In genomic region chr1:119453021-119453420, GRCh38 we compare ENCODE assay signal across 10 cellular contexts. TPM values are rescaled to one million over a fixed set of nuclear protein-coding genes. Genes with fewer than 3 reads are reported as not detected.
DNase-seq lines count a peak whose midpoint lies in the region; ATAC-seq, FAIRE-seq and TF ChIP-seq lines count a peak whose summit lies in the region.
"Had no signal": no experiment of that assay in that cellular context is flagged by ENCODE, and none has a peak within 500 bp of the region (broad histone marks: within the 10 kb centered on the region; RNA-seq: fewer than 3 reads in every experiment).

No MANE protein-coding gene starts in this region.

- H3K4me2 ChIP-seq in IMR-90 (ENCODE audit: low read depth, low read length) (no peak overlapping the region), astrocyte (ENCODE audit: low read length) (no peak overlapping the region)

- DNase-seq in ELR (ENCODE audit: low read depth) (peak; percentile 53), IMR-90 (peak; percentile 10), astrocyte (ENCODE audit: low read depth) (peak; percentile 79), left lung (no peak), SKM-1 treated with dmso at 0.1 percent for 144 hours (lab: John Stamatoyannopoulos, UW; ENCODE audit: unreplicated experiment) (no peak), dermis blood vessel endothelial cell (no peak)
- DNase-seq in CD4-positive, alpha-beta memory T cell = no peak
- DNase-seq: left cardiac atrium, pancreas had no signal

- no peaks in the 10 kb centered on the region for H3K9me3 ChIP-seq in IMR-90 (ENCODE audit: control insufficient read depth, insufficient read depth, low read length)
- no peaks in the 10 kb centered on the region for H3K9me3 ChIP-seq in astrocyte (ENCODE audit: insufficient read depth, low read depth, low read length)
- H3K9me3 ChIP-seq in left lung = no peaks in the 10 kb centered on the region
- H3K9me3 ChIP-seq in CD4-positive, alpha-beta memory T cell (ENCODE audit: control insufficient read depth in 1 of 2, low read length in 2 of 2) = no peaks in the 10 kb centered on the region
- H3K9me3 ChIP-seq: pancreas had no signal

- H3K4me1 ChIP-seq in IMR-90 (ENCODE audit: control insufficient read depth, insufficient read depth, low read length) = no peaks in the 10 kb centered on the region
- no peaks in the 10 kb centered on the region for H3K4me1 ChIP-seq in astrocyte (ENCODE audit: insufficient read depth, low read length)
- no peaks in the 10 kb centered on the region for H3K4me1 ChIP-seq in left lung
- no peaks in the 10 kb centered on the region for H3K4me1 ChIP-seq in CD4-positive, alpha-beta memory T cell (ENCODE audit: insufficient read depth, low read length)
- H3K4me1 ChIP-seq: pancreas had no signal

- H3K27ac Mint-ChIP-seq in astrocyte (ENCODE audit: unreplicated experiment) = peak overlapping the region; percentile 6
- no peak overlapping the region for H3K27ac Mint-ChIP-seq in CD4-positive, alpha-beta memory T cell

- H2BK20ac ChIP-seq in IMR-90 (ENCODE audit: low read depth, low read length) = no peak overlapping the region

- H3K4me3 Mint-ChIP-seq in astrocyte (ENCODE audit: unreplicated experiment) = no peak overlapping the region
- H3K4me3 Mint-ChIP-seq in CD4-positive, alpha-beta memory T cell = no peak overlapping the region

- ATAC-seq in IMR-90 (ENCODE audit: low read depth) (no peak), left lung (peak; percentile 63)

- H3K79me2 ChIP-seq in astrocyte (ENCODE audit: insufficient read depth, low read length) = no peaks in the 10 kb centered on the region

- H2AFZ ChIP-seq in IMR-90 (replicated peaks; ENCODE audit: low read length, poor library complexity) (no peak overlapping the region), astrocyte (ENCODE audit: low read depth, low read length) (no peak overlapping the region)

- H3K23ac ChIP-seq in IMR-90 (ENCODE audit: low read depth, low read length) = no peak overlapping the region

- H3K79me1 ChIP-seq in IMR-90 (ENCODE audit: low read depth in 1 of 2, low read length in 2 of 2) = no peaks in the 10 kb centered on the region

- H3K4me1 Mint-ChIP-seq in astrocyte (ENCODE audit: low read depth, unreplicated experiment) = peaks cover 25% of the 10 kb centered on the region
- no peaks in the 10 kb centered on the region for H3K4me1 Mint-ChIP-seq in CD4-positive, alpha-beta memory T cell

- no peaks in the 10 kb centered on the region for H3K9me1 ChIP-seq in IMR-90 (ENCODE audit: insufficient read depth, low read length)

- CTCF ChIA-PET in IMR-90 (lab: Yijun Ruan, JAX) = no interaction called here
- CTCF ChIA-PET in CD4-positive, alpha-beta memory T cell (lab: Charles Lee; ENCODE audit: partially characterized antibody) = interaction anchor here (0.9 kb wide), 1 partner anchor 8 kb away, joined by 3 read pairs; no protein-coding TSS in a partner anchor

- in situ Hi-C loops in IMR-90 (cut with MboI; ENCODE audit: low sequenced_read_pairs) = no loop called here

- H2BK5ac ChIP-seq in IMR-90 (ENCODE audit: low read depth, low read length, poor library complexity, severe bottlenecking) = no peak overlapping the region

- no peak overlapping the region for H2BK120ac ChIP-seq in IMR-90 (ENCODE audit: low read depth, low read length)

- TF ChIP-seq CTCF in IMR-90 (conservative IDR thresholded peaks at IDR 0.05; ENCODE audit: low read depth, low read length) = no peak
- no peak for TF ChIP-seq CTCF in astrocyte (IDR thresholded peaks at IDR 0.05; ENCODE audit: insufficient read depth, low read depth, low read length)
- no peak for TF ChIP-seq CTCF in left lung (IDR thresholded peaks at IDR 0.05)

- no peaks in the 10 kb centered on the region for H3K36me3 Mint-ChIP-seq in astrocyte (ENCODE audit: low read depth, unreplicated experiment)
- H3K36me3 Mint-ChIP-seq in CD4-positive, alpha-beta memory T cell = no peaks in the 10 kb centered on the region

- TF ChIP-seq RAD21 in IMR-90 (IDR thresholded peaks at IDR 0.05; ENCODE audit: low read length) = no peak

- intact Hi-C loops in IMR-90 (cut with micrococcal nuclease) (no loop called here), left lung (cut with DNase I) (no loop called here)
- intact Hi-C loops in CD4-positive, alpha-beta memory T cell (cut with micrococcal nuclease) = no loop called here

- H4K91ac ChIP-seq in IMR-90 (ENCODE audit: insufficient read depth, low read depth, low read length) = no peak overlapping the region

- no peak overlapping the region for H3K4ac ChIP-seq in IMR-90 (ENCODE audit: low read depth, low read length)

- H3K14ac ChIP-seq in IMR-90 (replicated peaks; ENCODE audit: low read depth, low read length) = no peak overlapping the region

- H4K5ac ChIP-seq in IMR-90 (ENCODE audit: low read depth, low read length) = no peak overlapping the region

- no peak overlapping the region for H3K56ac ChIP-seq in IMR-90 (ENCODE audit: extremely low read depth, insufficient read depth, low read length)

- dilution Hi-C loops in IMR-90 (cut with HindIII; ENCODE audit: low sequenced_read_pairs, unreplicated experiment) = no loop called here

- H3K4me3 ChIP-seq in IMR-90 (ENCODE audit: insufficient read depth, low read depth, low read length) (no peak overlapping the region), astrocyte (ENCODE audit: insufficient read depth, low read depth, low read length) (no peak overlapping the region), left lung (no peak overlapping the region)
- H3K4me3 ChIP-seq in CD4-positive, alpha-beta memory T cell (ENCODE audit: low read length in 2 of 2) = no peak overlapping the region
- H3K4me3 ChIP-seq: pancreas had no signal

- H2BK15ac ChIP-seq in IMR-90 (ENCODE audit: low read depth, low read length) = no peak overlapping the region

- peaks cover 2% of the 10 kb centered on the region for H3K27me3 Mint-ChIP-seq in astrocyte (ENCODE audit: low read depth, unreplicated experiment)
- peaks cover 0 to 3% of the 10 kb centered on the region in 2 donors for H3K27me3 Mint-ChIP-seq in CD4-positive, alpha-beta memory T cell

- no peaks in the 10 kb centered on the region for H3K9me3 Mint-ChIP-seq in astrocyte (ENCODE audit: unreplicated experiment)
- peaks cover 0 to 2% (median 0%) of the 10 kb centered on the region in 8 donors for H3K9me3 Mint-ChIP-seq in CD4-positive, alpha-beta memory T cell

- BruUV-seq in IMR-90 (replicated peaks; lab: Mats Ljungman, UMichigan) = no TSS peak

- H4K8ac ChIP-seq in IMR-90 (ENCODE audit: low read depth in 2 of 2, low read length in 2 of 2) = no peak overlapping the region

- POLR2A ChIA-PET in IMR-90 (lab: Charles Lee; ENCODE audit: unreplicated experiment) = no interaction called here
- POLR2A ChIA-PET in CD4-positive, alpha-beta memory T cell (lab: Charles Lee; ENCODE audit: partially characterized antibody) = no interaction called here

- H2AK9ac ChIP-seq in IMR-90 (replicated peaks; ENCODE audit: low read depth, low read length, poor library complexity) = no peak overlapping the region

- no peaks in the 10 kb centered on the region for H4K20me1 ChIP-seq in IMR-90 (ENCODE audit: insufficient read depth, low read length)
- no peaks in the 10 kb centered on the region for H4K20me1 ChIP-seq in astrocyte (ENCODE audit: insufficient read depth, low read length)

- H3K36me3 ChIP-seq in IMR-90 (ENCODE audit: control insufficient read depth, insufficient read depth, low read length) = no peaks in the 10 kb centered on the region
- H3K36me3 ChIP-seq in astrocyte (ENCODE audit: insufficient read depth, low read length) = no peaks in the 10 kb centered on the region
- H3K36me3 ChIP-seq in left lung = no peaks in the 10 kb centered on the region
- H3K36me3 ChIP-seq in CD4-positive, alpha-beta memory T cell (ENCODE audit: insufficient read depth, low read length) = no peaks in the 10 kb centered on the region
- H3K36me3 ChIP-seq: pancreas had no signal

- no peak overlapping the region for H2AK5ac ChIP-seq in IMR-90 (ENCODE audit: low read depth, low read length)

- no peak for TF ChIP-seq POLR2A in IMR-90 (IDR thresholded peaks at IDR 0.05; ENCODE audit: low read depth, low read length)

- H3K27ac ChIP-seq in IMR-90 (ENCODE audit: insufficient read depth, low read length) (no peak overlapping the region), astrocyte (ENCODE audit: low read depth, low read length) (no peak overlapping the region), left lung (no peak overlapping the region)
- H3K27ac ChIP-seq in CD4-positive, alpha-beta memory T cell (ENCODE audit: low read depth, low read length) = no peak overlapping the region
- H3K27ac ChIP-seq: pancreas had no signal

- no peak for FAIRE-seq in astrocyte (lab: Jason Lieb, UNC)
- FAIRE-seq: GM19239, pancreas had no signal

- H3K27me3 ChIP-seq in IMR-90 (ENCODE audit: control insufficient read depth, insufficient read depth, low read length) (no peaks in the 10 kb centered on the region; the same call in 1 of the 2 replicates), astrocyte (ENCODE audit: insufficient read depth, low read length) (no peaks in the 10 kb centered on the region), left lung (no peaks in the 10 kb centered on the region)
- no peaks in the 10 kb centered on the region for H3K27me3 ChIP-seq in CD4-positive, alpha-beta memory T cell (ENCODE audit: insufficient read depth, low read length)
- H3K27me3 ChIP-seq: pancreas had no signal

- 40% methylated on average over 1 of the region's 3 CpGs; no CpG with 5 or more reads in 1 of the 2 experiments for WGBS in IMR-90 (ENCODE audit: extremely low coverage in 2 of 2, insufficient read length in 1 of 2), 2 experiments

- H3K18ac ChIP-seq in IMR-90 (ENCODE audit: low read depth, low read length) = no peak overlapping the region

- H3K9ac ChIP-seq in IMR-90 (ENCODE audit: low read depth, low read length) = no peak overlapping the region
- no peak overlapping the region for H3K9ac ChIP-seq in astrocyte (ENCODE audit: low read length)

TF ChIP-seq in IMR-90, 13 proteins besides CTCF, POLR2A, EP300 and RAD21 (continues in another document):
- no peak for TF ChIP-seq FOS (IDR thresholded peaks at IDR 0.05; ENCODE audit: low read depth, low read length)

RNA-seq across cellular contexts. Expression of gene HSD3B2, which starts 38.1 kb away (rescaled TPM):
- not detected in 2 replicates for total RNA-seq in IMR-90 (2012; rRNA removed)
- polyA plus RNA-seq in IMR-90 (2012; rRNA removed) = not detected in 2 replicates
- not detected in 2 replicates for polyA plus RNA-seq in IMR-90 (2012; cell fraction: cytosol; rRNA removed)
- not detected in 2 replicates for polyA plus RNA-seq in IMR-90 (2012; cell fraction: nucleus; rRNA removed; ENCODE audit: low replicate concordance)
- not detected in 2 replicates for total RNA-seq in astrocyte
- total RNA-seq in left lung = not detected
- total RNA-seq in CD4-positive, alpha-beta memory T cell = not detected
- not detected for polyA plus RNA-seq in CD4-positive, alpha-beta memory T cell
- total RNA-seq in dermis blood vessel endothelial cell = not detected in 2 replicates
- total RNA-seq: left cardiac atrium had no signal
- polyA plus RNA-seq: pancreas had no signal

RNA-seq across cellular contexts. Expression of gene HSD3B1, which starts 54.0 kb away (rescaled TPM):
- total RNA-seq in IMR-90 (2012; rRNA removed) (not detected in 2 replicates), astrocyte (0.61 and 2.8 TPM in 2 replicates), left lung (not detected), dermis blood vessel endothelial cell (not detected in 2 replicates)
- not detected in 2 replicates for polyA plus RNA-seq in IMR-90 (2012; rRNA removed)
- polyA plus RNA-seq in IMR-90 (2012; cell fraction: cytosol; rRNA removed) = not detected in 2 replicates
- not detected in 2 replicates for polyA plus RNA-seq in IMR-90 (2012; cell fraction: nucleus; rRNA removed; ENCODE audit: low replicate concordance)
- total RNA-seq in CD4-positive, alpha-beta memory T cell = not detected
- polyA plus RNA-seq in CD4-positive, alpha-beta memory T cell = not detected
- total RNA-seq: left cardiac atrium, pancreas had no signal
- polyA plus RNA-seq: pancreas had no signal

Comparison
In these comparisons a context has a peak if more than half of its experiments do, and no peak if none do; other contexts are left out.
1. DNase-seq: peak in ELR (single experiment), IMR-90 (single experiment) and astrocyte (single experiment); none in left lung (0 of 2), SKM-1 treated with dmso at 0.1 percent for 144 hours (single experiment), CD4-positive, alpha-beta memory T cell (0 of 5) and dermis blood vessel endothelial cell (single experiment).